23 cellular contexts compared by ENCODE assay signal in the genomic region with DNA sequence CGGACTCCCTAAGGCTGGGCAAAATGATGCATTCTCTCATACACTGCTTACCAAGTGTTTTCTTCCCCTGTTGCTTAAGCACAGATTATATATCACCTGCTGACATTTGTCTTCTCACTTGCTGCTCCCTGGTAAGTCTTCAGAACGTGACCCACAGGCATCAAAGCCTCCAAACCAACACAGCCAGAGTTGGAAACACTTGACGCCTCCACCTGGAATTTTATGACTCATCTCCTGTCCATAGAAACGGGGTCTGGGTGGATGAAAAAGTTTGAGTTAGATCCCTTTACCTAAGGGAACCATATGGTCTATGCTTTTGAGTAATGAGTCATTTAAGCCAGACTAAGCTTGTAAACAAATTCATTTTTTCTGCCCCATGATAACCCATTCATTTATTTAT.
DNase-seq lines count a peak whose midpoint lies in the region; ATAC-seq, FAIRE-seq and TF ChIP-seq lines count a peak whose summit lies in the region.
"Had no signal": no experiment of that assay in that cellular context is flagged by ENCODE, and none has a peak within 500 bp of the region (broad histone marks: within the 10 kb centered on the region; RNA-seq: fewer than 3 reads in every experiment).

No MANE protein-coding gene starts in this region.

- WGBS in smooth muscle cell (ENCODE audit: low lambda C conversion rate) = 27% methylated on average over 4 of the region's 4 CpGs

- CTCF ChIA-PET in endothelial cell of umbilical vein (lab: Charles Lee) = no interaction called here

- FAIRE-seq in endothelial cell of umbilical vein (lab: Jason Lieb, UNC) = no peak
- FAIRE-seq: D721Med, kidney had no signal

- H3K9me3 ChIP-seq in endothelial cell of umbilical vein (replicated peaks; ENCODE audit: control insufficient read depth, insufficient read depth, low read length) (no peaks in the 10 kb centered on the region), smooth muscle cell (replicated peaks; ENCODE audit: low read depth) (no peaks in the 10 kb centered on the region)
- H3K9me3 ChIP-seq: transverse colon had no signal

- BruUV-seq in endothelial cell of umbilical vein (replicated peaks; lab: Mats Ljungman, UMichigan) = no TSS peak

- no peak overlapping the region for H2AFZ ChIP-seq in endothelial cell of umbilical vein (ENCODE audit: low read depth, low read length)
- no peak overlapping the region for H2AFZ ChIP-seq in smooth muscle cell (ENCODE audit: low read depth)
- H2AFZ ChIP-seq: hepatocyte had no signal

- DNase-seq in DMS 273 (lab: John Stamatoyannopoulos, UW; ENCODE audit: unreplicated experiment) (peak; percentile 36), DMS 273 treated with DMSO at 0.1 percent for 48 hours (lab: John Stamatoyannopoulos, UW) (no peak), NCI-H226 (peak; percentile 7), endothelial cell of umbilical vein (ENCODE audit: low read depth, low spot score) (peak; percentile 10), smooth muscle cell (lab: John Stamatoyannopoulos, UW; ENCODE audit: unreplicated experiment) (no peak), GM10266 (ENCODE audit: extremely low spot score) (no peak)
- DNase-seq in activated CD4-positive, alpha-beta T cell treated with anti-CD3 and anti-CD28 coated beads, Interleukin-2, amount 50 U/mL, for 48 hours = no peak
- DNase-seq: activated CD4-positive, alpha-beta T cell treated with anti-CD3 and anti-CD28 coated beads, Interleukin-2, amount 50 U/mL, for 4 hours; activated naive CD4-positive, alpha-beta T cell; C1 segment of cervical spinal cord; effector memory CD8-positive, alpha-beta T cell; H9; kidney; NCI-H1694 treated with DMSO at 0.1 percent for 48 hours; stimulated activated CD4-positive, alpha-beta T cell treated with anti-CD3 and anti-CD28 coated beads, Interleukin-2, amount 100 ng/mL, for 24 hours; stimulated activated naive CD4-positive, alpha-beta T cell treated with Interleukin-2 at 50 U/mL for 16 hours; transverse colon had no signal

- no peak for ATAC-seq in GM21381 (IDR thresholded peaks at IDR 0.05; ENCODE audit: unreplicated experiment)
- ATAC-seq: effector memory CD8-positive, alpha-beta T cell; natural killer cell treated with Interleukin-12 subunit alpha and Interleukin-12 subunit beta and Interleukin-15 and Interleukin-18, amount 100 ng/mL, for 72 hours; Right ventricle myocardium inferior had no signal

- TF ChIP-seq CTCF in endothelial cell of umbilical vein (IDR thresholded peaks at IDR 0.05; ENCODE audit: extremely low read depth in 1 of 2, insufficient read depth in 1 of 2, low read depth in 1 of 2, low read length in 2 of 2) (no peak), smooth muscle cell (IDR thresholded peaks at IDR 0.05; ENCODE audit: borderline replicate concordance, insufficient read depth, poor library complexity, severe bottlenecking) (no peak), GM10266 (IDR thresholded peaks at IDR 0.05; ENCODE audit: control insufficient read depth, insufficient read depth, low read depth, missing control alignments) (no peak)

- H3K4me2 ChIP-seq in endothelial cell of umbilical vein (ENCODE audit: insufficient read depth, low read length) (no peak overlapping the region), smooth muscle cell (peak overlapping the region; percentile 29)
- H3K4me2 ChIP-seq: hepatocyte had no signal

- no peak overlapping the region for H3K9ac ChIP-seq in endothelial cell of umbilical vein (replicated peaks; ENCODE audit: extremely low read depth, insufficient read depth, low read length)
- H3K9ac ChIP-seq in smooth muscle cell (ENCODE audit: low read depth) = no peak overlapping the region

- intact Hi-C loops in endothelial cell of umbilical vein (cut with micrococcal nuclease) = no loop called here

- H4K20me1 ChIP-seq in endothelial cell of umbilical vein (replicated peaks; ENCODE audit: control insufficient read depth, extremely low read depth, insufficient read depth, low read length) (no peaks in the 10 kb centered on the region), smooth muscle cell (ENCODE audit: low read depth) (no peaks in the 10 kb centered on the region)

- H3K36me3 ChIP-seq in endothelial cell of umbilical vein (ENCODE audit: control insufficient read depth in 2 of 2, extremely low read depth in 1 of 2, insufficient read depth in 2 of 2, low read length in 2 of 2) (no peaks in the 10 kb centered on the region), smooth muscle cell (ENCODE audit: low read depth) (no peaks in the 10 kb centered on the region)
- H3K36me3 ChIP-seq: transverse colon had no signal

- H3K9me1 ChIP-seq in endothelial cell of umbilical vein (replicated peaks; ENCODE audit: control insufficient read depth, extremely low read depth, insufficient read depth, low read length) = no peaks in the 10 kb centered on the region

- dilution Hi-C loops in endothelial cell of umbilical vein (cut with MboI; ENCODE audit: extremely low pct_ligation_motif_present, low sequenced_read_pairs) = no loop called here

- peaks cover 4% of the 10 kb centered on the region for H3K4me1 ChIP-seq in endothelial cell of umbilical vein (ENCODE audit: control insufficient read depth, extremely low read depth, insufficient read depth, low read length)
- H3K4me1 ChIP-seq in smooth muscle cell (ENCODE audit: low read depth) = no peaks in the 10 kb centered on the region
- H3K4me1 ChIP-seq: transverse colon had no signal

- H3K4me3 ChIP-seq in endothelial cell of umbilical vein (replicated peaks in 1 of 3; ENCODE audit: insufficient read depth in 1 of 3, low read depth in 1 of 3, low read length in 3 of 3) = no peak overlapping the region
- H3K4me3 ChIP-seq in smooth muscle cell = no peak overlapping the region
- H3K4me3 ChIP-seq: hepatocyte, transverse colon had no signal

- no peaks in the 10 kb centered on the region for H3F3A ChIP-seq in smooth muscle cell (ENCODE audit: low read depth)

- no peak for TF ChIP-seq POLR2A in endothelial cell of umbilical vein (IDR thresholded peaks at IDR 0.05; ENCODE audit: low read depth, low read length)

- H3K27ac ChIP-seq in endothelial cell of umbilical vein (ENCODE audit: insufficient read depth, low read depth, low read length) (no peak overlapping the region), smooth muscle cell (ENCODE audit: low read depth) (peak overlapping the region; percentile 4)
- H3K27ac ChIP-seq: 22Rv1, hepatocyte, transverse colon had no signal

- no peaks in the 10 kb centered on the region for H3K27me3 ChIP-seq in endothelial cell of umbilical vein (ENCODE audit: control insufficient read depth in 2 of 2, insufficient read depth in 2 of 2, low read length in 2 of 2)
- no peaks in the 10 kb centered on the region for H3K27me3 ChIP-seq in smooth muscle cell (ENCODE audit: low read depth)
- H3K27me3 ChIP-seq: hepatocyte, transverse colon had no signal

- POLR2A ChIA-PET in endothelial cell of umbilical vein (lab: Charles Lee) = interaction anchor here (0.5 kb wide), 1 partner anchor 210 kb away, joined by 3 read pairs; no protein-coding TSS in a partner anchor

- H3K79me2 ChIP-seq in endothelial cell of umbilical vein (ENCODE audit: control insufficient read depth, insufficient read depth, low read length) = no peaks in the 10 kb centered on the region
- H3K79me2 ChIP-seq in smooth muscle cell (ENCODE audit: low read depth) = no peaks in the 10 kb centered on the region
- H3K79me2 ChIP-seq: hepatocyte had no signal

TF ChIP-seq in endothelial cell of umbilical vein, 7 proteins besides CTCF, POLR2A, EP300 and RAD21:
- TF ChIP-seq EZH2 (IDR thresholded peaks at IDR 0.05; ENCODE audit: borderline replicate concordance, low read depth, low read length, severe bottlenecking) (no peak), JUN (IDR thresholded peaks at IDR 0.05; ENCODE audit: borderline replicate concordance, insufficient read depth, insufficient read length, low read depth) (peak; percentile 32), GATA2 (IDR thresholded peaks at IDR 0.05; ENCODE audit: insufficient read depth, insufficient read length, low read depth, low read length) (no peak), FOS (IDR thresholded peaks at IDR 0.05; ENCODE audit: borderline replicate concordance, insufficient read depth, low read length) (no peak)

Comparison
In these comparisons a context has a peak if more than half of its experiments do, and no peak if none do; other contexts are left out.
1. DNase-seq: peak in DMS 273 (single experiment), NCI-H226 (single experiment) and endothelial cell of umbilical vein (single experiment); none in DMS 273 treated with DMSO at 0.1 percent for 48 hours (single experiment), smooth muscle cell (single experiment), activated CD4-positive, alpha-beta T cell treated with anti-CD3 and anti-CD28 coated beads, Interleukin-2, amount 50 U/mL, for 48 hours (0 of 2) and GM10266 (single experiment).